ENCODE assay signal across 20 cellular contexts in the genomic region with DNA sequence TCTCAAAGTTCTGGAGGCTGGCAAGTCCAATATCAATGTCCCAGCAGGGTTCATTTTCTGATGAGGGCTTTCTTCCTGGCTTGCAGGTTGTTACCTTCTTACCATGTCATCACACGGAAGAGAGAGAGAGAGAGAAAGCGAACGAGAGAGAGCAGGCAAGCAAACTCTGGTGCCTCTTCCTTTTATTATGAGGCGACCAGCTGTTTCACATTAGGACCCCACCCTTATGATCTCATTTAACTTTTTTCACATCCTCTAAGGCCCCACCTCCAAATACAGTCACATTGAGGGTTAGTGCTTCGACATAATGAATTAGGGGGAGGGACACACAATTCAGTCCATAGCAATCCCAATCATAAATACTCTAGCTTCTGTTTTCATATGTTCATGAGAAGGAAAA. TPM values are rescaled to one million over a fixed set of nuclear protein-coding genes. Genes with fewer than 3 reads are reported as not detected.
DNase-seq lines count a peak whose midpoint lies in the region; ATAC-seq and TF ChIP-seq lines count a peak whose summit lies in the region.
"Had no signal": no experiment of that assay in that cellular context is flagged by ENCODE, and none has a peak within 500 bp of the region (broad histone marks: within the 10 kb centered on the region; RNA-seq: fewer than 3 reads in every experiment).

No MANE protein-coding gene starts in this region.

- 0 out of 2 replicates have a peak overlapping the region, but pooled peaks have one; percentile 62 for H2AFZ ChIP-seq in OCI-LY3 (ENCODE audit: low read depth, low read length)
- H2AFZ ChIP-seq: GM23248 had no signal

- peak overlapping the region; percentile 75 for H3K27ac Mint-ChIP-seq in activated naive CD4-positive, alpha-beta T cell treated with anti-CD3 and anti-CD28 coated beads, Interleukin-2, amount 10 ng/mL, durations not matched to agents 7 days and 5 days
- peak overlapping the region; percentile 70 for H3K27ac Mint-ChIP-seq in stimulated activated memory B cell treated with anti-CD40 and anti-IgM and Interleukin-4, amounts not matched to agents 10 μg/mL and 1 μg/mL and 100 μg/mL, for 72 hours
- H3K27ac Mint-ChIP-seq: mesothelial cell of epicardium had no signal

- no peaks in the 10 kb centered on the region for H3K27me3 Mint-ChIP-seq in activated naive CD4-positive, alpha-beta T cell treated with anti-CD3 and anti-CD28 coated beads, Interleukin-2, amount 10 ng/mL, durations not matched to agents 7 days and 5 days
- H3K27me3 Mint-ChIP-seq in stimulated activated memory B cell treated with anti-CD40 and anti-IgM and Interleukin-4, amounts not matched to agents 10 μg/mL and 1 μg/mL and 100 μg/mL, for 72 hours = no peaks in the 10 kb centered on the region

- peak; percentile 26 for DNase-seq in activated naive CD4-positive, alpha-beta T cell treated with anti-CD3 and anti-CD28 coated beads, Interleukin-2, amount 10 ng/mL, durations not matched to agents 7 days and 5 days
- no peak for DNase-seq in activated naive CD4-positive, alpha-beta T cell treated with Interleukin-2 at 50 U/mL for 16 hours
- peak; percentile 68 for DNase-seq in central memory CD4-positive, alpha-beta T cell
- DNase-seq in ureter (ENCODE audit: low spot score) (no peak), AG20443 (ENCODE audit: low spot score) (no peak)
- DNase-seq in stimulated activated CD4-positive, alpha-beta T cell treated with anti-CD3 and anti-CD28 coated beads, Interleukin-4, amount 100 ng/mL, for 4 hours = no peak
- DNase-seq: effector CD8-positive, alpha-beta T cell; esophagus squamous epithelium; GM23248; left colon; NCI-H1930; NCI-H345; SK-N-SH had no signal

- TF ChIP-seq CTCF in OCI-LY3 (IDR thresholded peaks at IDR 0.05; ENCODE audit: low read depth, low read length) = no peak

- no peak overlapping the region for H3K27ac ChIP-seq in OCI-LY3 (ENCODE audit: low read length)
- H3K27ac ChIP-seq: esophagus squamous epithelium, GM23248 had no signal

- H3K36me3 Mint-ChIP-seq in activated naive CD4-positive, alpha-beta T cell treated with anti-CD3 and anti-CD28 coated beads, Interleukin-2, amount 10 ng/mL, durations not matched to agents 7 days and 5 days = no peaks in the 10 kb centered on the region
- H3K36me3 Mint-ChIP-seq in stimulated activated memory B cell treated with anti-CD40 and anti-IgM and Interleukin-4, amounts not matched to agents 10 μg/mL and 1 μg/mL and 100 μg/mL, for 72 hours = peaks cover 7% of the 10 kb centered on the region
- H3K36me3 Mint-ChIP-seq: mesothelial cell of epicardium had no signal

- H3K4me1 ChIP-seq in OCI-LY3 (ENCODE audit: low read length) = peaks cover 40% of the 10 kb centered on the region
- H3K4me1 ChIP-seq: esophagus squamous epithelium had no signal

- no peak overlapping the region for H3K4me3 Mint-ChIP-seq in activated naive CD4-positive, alpha-beta T cell treated with anti-CD3 and anti-CD28 coated beads, Interleukin-2, amount 10 ng/mL, durations not matched to agents 7 days and 5 days
- H3K4me3 Mint-ChIP-seq in stimulated activated memory B cell treated with anti-CD40 and anti-IgM and Interleukin-4, amounts not matched to agents 10 μg/mL and 1 μg/mL and 100 μg/mL, for 72 hours = no peak overlapping the region
- H3K4me3 Mint-ChIP-seq: mesothelial cell of epicardium had no signal

- H3K9ac ChIP-seq in OCI-LY3 (ENCODE audit: low read length) = no peak overlapping the region
- H3K9ac ChIP-seq: GM23248, SK-N-SH had no signal

- peaks cover 23% of the 10 kb centered on the region for H3K4me1 Mint-ChIP-seq in activated naive CD4-positive, alpha-beta T cell treated with anti-CD3 and anti-CD28 coated beads, Interleukin-2, amount 10 ng/mL, durations not matched to agents 7 days and 5 days
- peaks cover 16% of the 10 kb centered on the region for H3K4me1 Mint-ChIP-seq in stimulated activated memory B cell treated with anti-CD40 and anti-IgM and Interleukin-4, amounts not matched to agents 10 μg/mL and 1 μg/mL and 100 μg/mL, for 72 hours
- H3K4me1 Mint-ChIP-seq: mesothelial cell of epicardium had no signal

- no peaks in the 10 kb centered on the region; the same call in 1 of the 2 replicates for H3K9me3 ChIP-seq in OCI-LY3 (ENCODE audit: insufficient read depth, low read length)
- H3K9me3 ChIP-seq: esophagus squamous epithelium, SK-N-SH had no signal

- H3K9me3 Mint-ChIP-seq in activated naive CD4-positive, alpha-beta T cell treated with anti-CD3 and anti-CD28 coated beads, Interleukin-2, amount 10 ng/mL, durations not matched to agents 7 days and 5 days = peaks cover 5% of the 10 kb centered on the region
- H3K9me3 Mint-ChIP-seq in stimulated activated memory B cell treated with anti-CD40 and anti-IgM and Interleukin-4, amounts not matched to agents 10 μg/mL and 1 μg/mL and 100 μg/mL, for 72 hours = peaks cover 4% of the 10 kb centered on the region

- no peaks in the 10 kb centered on the region for H3K27me3 ChIP-seq in OCI-LY3 (ENCODE audit: low read depth, low read length)
- H3K27me3 ChIP-seq: esophagus squamous epithelium had no signal

- ATAC-seq in stimulated activated memory B cell treated with anti-CD40 and anti-IgM and Interleukin-4, amounts not matched to agents 10 μg/mL and 1 μg/mL and 100 μg/mL, for 72 hours = peak; percentile 78
- ATAC-seq: K562, left colon had no signal

- peak overlapping the region; percentile 10; the same call in 1 of the 2 replicates for H3K4me2 ChIP-seq in OCI-LY3 (ENCODE audit: low read length)
- H3K4me2 ChIP-seq: SK-N-SH had no signal

- H3K4me3 ChIP-seq in OCI-LY3 (ENCODE audit: low read length) = no peak overlapping the region
- H3K4me3 ChIP-seq: esophagus squamous epithelium, GM23248, K562 had no signal

- no peaks in the 10 kb centered on the region for H4K20me1 ChIP-seq in OCI-LY3 (ENCODE audit: insufficient read depth, low read length)

- no peaks in the 10 kb centered on the region for H3K36me3 ChIP-seq in OCI-LY3 (replicated peaks; ENCODE audit: low read depth, low read length)
- H3K36me3 ChIP-seq: esophagus squamous epithelium had no signal

- CTCF ChIA-PET in activated naive CD4-positive, alpha-beta T cell treated with anti-CD3 and anti-CD28 coated beads, Interleukin-2, amount 10 ng/mL, durations not matched to agents 7 days and 5 days (lab: Charles Lee) = interaction anchor here (1.0 to 1.6 kb wide), 3 partner anchors 8 to 137 kb away, joined by 3 read pairs; no protein-coding TSS in a partner anchor

- no peaks in the 10 kb centered on the region for H3K79me2 ChIP-seq in OCI-LY3 (ENCODE audit: low read length)

RNA-seq across cellular contexts. Expression of gene GPR174, which starts 10.6 kb away (rescaled TPM):
- total RNA-seq in ureter = 1.4 TPM
- total RNA-seq: astrocyte, glomerular endothelial cell, GM23248, mesothelial cell of epicardium, RPMI7951 had no signal

Comparison
In these comparisons a context has a peak if more than half of its experiments do, and no peak if none do; other contexts are left out.
1. DNase-seq: peak in activated naive CD4-positive, alpha-beta T cell treated with anti-CD3 and anti-CD28 coated beads, Interleukin-2, amount 10 ng/mL, durations not matched to agents 7 days and 5 days (single experiment) and central memory CD4-positive, alpha-beta T cell (single experiment); none in activated naive CD4-positive, alpha-beta T cell treated with Interleukin-2 at 50 U/mL for 16 hours (single experiment), ureter (single experiment), AG20443 (single experiment) and stimulated activated CD4-positive, alpha-beta T cell treated with anti-CD3 and anti-CD28 coated beads, Interleukin-4, amount 100 ng/mL, for 4 hours (0 of 2).